ENCODE assay signal across 8 cellular contexts in genomic region chr16:67562526-67562917, GRCh38. TPM values are rescaled to one million over a fixed set of nuclear protein-coding genes. Genes with fewer than 3 reads are reported as not detected.
DNase-seq lines count a peak whose midpoint lies in the region; ATAC-seq and TF ChIP-seq lines count a peak whose summit lies in the region.

Gene CTCF, plus strand, starts transcription at chr16:67562526. Its CDS starts 48,307 bp downstream, at chr16:67610833.

- no peaks in the 10 kb centered on the region for H3K27me3 Mint-ChIP-seq in WTC11 (ENCODE audit: low read depth)

- POLR2A ChIA-PET in WTC11 (lab: Charles Lee) = interaction anchor here (1.0 to 1.9 kb wide), 8 partner anchors 16 to 330 kb away, joined by 3 to 9 read pairs (median 4); partner anchors contain the start of genes CARMIL2 and PSKH1

- H3K4me1 Mint-ChIP-seq in WTC11 = peaks cover 18% of the 10 kb centered on the region

- TF ChIP-seq POLR2A in GM15510 (IDR thresholded peaks at IDR 0.05; ENCODE audit: borderline replicate concordance, extremely low read depth, insufficient read length) = peak; percentile 62
- TF ChIP-seq POLR2A in right lobe of liver (IDR thresholded peaks at IDR 0.05) = peak; percentile 42

- H3K27me3 ChIP-seq in right lobe of liver = no peaks in the 10 kb centered on the region

- H3K36me3 ChIP-seq in right lobe of liver = no peaks in the 10 kb centered on the region

- no peaks in the 10 kb centered on the region for H3K9me3 ChIP-seq in right lobe of liver

- no peaks in the 10 kb centered on the region for H3K36me3 Mint-ChIP-seq in WTC11

- WGBS in right lobe of liver (ENCODE audit: insufficient coverage, low coverage, low lambda C conversion rate, missing lambda C conversion rate) = no CpG with 5 or more reads among the region's 62 CpGs

- peak within 1 kb of the TSS; percentile 93 for H3K27ac Mint-ChIP-seq in WTC11

- ATAC-seq in HG02885 (IDR thresholded peaks at IDR 0.05; ENCODE audit: poor library complexity, unreplicated experiment) (peak; percentile 63), WTC11 (peak; percentile 53), right lobe of liver (peak; percentile 60 to 70 (median 66))

- CTCF ChIA-PET in WTC11 (lab: Charles Lee) = interaction anchor here (0.7 to 5.3 kb wide), 18 partner anchors 11 to 565 kb away, joined by 3 to 72 read pairs (median 6); partner anchors contain the start of genes ATP6V0D1, C16orf86, CARMIL2 and ENKD1

- no peaks in the 10 kb centered on the region for H3K9me3 Mint-ChIP-seq in WTC11

- H3K4me3 ChIP-seq in right lobe of liver = peak within 1 kb of the TSS; percentile 94 to 98 (median 96)

- DNase-seq in A172 (ENCODE audit: low spot score) (peak; percentile 45), NCI-H1930 (lab: John Stamatoyannopoulos, UW) (peak; percentile 35 to 73), WTC11 (ENCODE audit: low spot score) (peak; percentile 75), dermis microvascular lymphatic vessel endothelial cell (ENCODE audit: low read depth in 2 of 2) (peak in 1 of 2 donors; percentile 89), right lobe of liver (peak; percentile 89 to 92 (median 91))
- DNase-seq in stimulated activated CD4-positive, alpha-beta T cell treated with anti-CD3 and anti-CD28 coated beads, TNF-alpha, amount 100 ng/mL, for 1 hour (ENCODE audit: low read depth in 3 of 3, low spot score in 1 of 3) = peak; percentile 70 to 72 (median 70)

- intact Hi-C loops in right lobe of liver (cut with DNase I) = no loop called here

- H3K27ac ChIP-seq in right lobe of liver = peak within 1 kb of the TSS; percentile 95 to 98 (median 97)

- peaks cover 0 to 25% (median 14%) of the 10 kb centered on the region in 4 donors for H3K4me1 ChIP-seq in right lobe of liver

- peak; percentile 51; the same call in 1 of the 2 replicates for TF ChIP-seq CTCF in WTC11 (IDR thresholded peaks at IDR 0.05)
- peak; percentile 41 to 88 (median 69) for TF ChIP-seq CTCF in right lobe of liver (IDR thresholded peaks at IDR 0.05)

- peak within 1 kb of the TSS; percentile 93 for H3K4me3 Mint-ChIP-seq in WTC11

TF ChIP-seq in WTC11, 78 proteins besides CTCF, POLR2A, EP300 and RAD21:
- TF ChIP-seq ESRRA (CRISPR knock-in tag; IDR thresholded peaks at IDR 0.05; ENCODE audit: borderline replicate concordance) = 0 out of 2 replicates have a peak, but pooled peaks have one; percentile 3
- TF ChIP-seq ZSCAN18 (CRISPR knock-in tag; IDR thresholded peaks at IDR 0.05) = no peak
- TF ChIP-seq ZNF416 (CRISPR knock-in tag; IDR thresholded peaks at IDR 0.05) = 0 out of 2 replicates have a peak, but pooled peaks have one; percentile 23

RNA-seq across cellular contexts. Expression of gene CTCF, which starts in this region (rescaled TPM):
- 29.7 and 30.3 TPM in 2 replicates for total RNA-seq in A172 (2014; rRNA removed; shearing (Covaris generic))
- total RNA-seq in WTC11 (2021) = 55.4 to 60.6 TPM (median 57.7 TPM) in 3 replicates
- 22.6 and 26.8 TPM in 2 replicates for total RNA-seq in dermis microvascular lymphatic vessel endothelial cell
- total RNA-seq in right lobe of liver = 10 to 100 TPM; 14.3 to 18.5 (median 17.0) TPM
